In genomic region chr10:67792653-67793052, GRCh38 we compare ENCODE assay signal across 37 cellular contexts. TPM values are rescaled to one million over a fixed set of nuclear protein-coding genes. Genes with fewer than 3 reads are reported as not detected.
"Had no signal": no experiment of that assay in that cellular context is flagged by ENCODE, and none has a peak within 500 bp of the region (broad histone marks: within the 10 kb centered on the region; RNA-seq: fewer than 3 reads in every experiment).

No MANE protein-coding gene starts in this region.

- H3K4me1 ChIP-seq: ascending aorta had no signal

- H3K27me3 Mint-ChIP-seq: activated CD4-positive, alpha-beta memory T cell treated with anti-CD3 and anti-CD28 coated beads, Interleukin-2, amount 10 ng/mL, durations not matched to agents 7 days and 5 days; activated CD4-positive, alpha-beta T cell treated with anti-CD3 and anti-CD28 coated beads for 36 hours; activated CD4-positive, alpha-beta T cell treated with anti-CD3 and anti-CD28 coated beads, Interleukin-2, amount 10 ng/mL, durations not matched to agents 7 days and 5 days; activated CD8-positive, alpha-beta memory T cell treated with anti-CD3 and anti-CD28 coated beads, Interleukin-2, amount 10 ng/mL, durations not matched to agents 7 days and 5 days; activated naive CD4-positive, alpha-beta T cell treated with anti-CD3 and anti-CD28 coated beads, Interleukin-2, amount 10 ng/mL, durations not matched to agents 7 days and 5 days; activated naive CD8-positive, alpha-beta T cell treated with anti-CD3 and anti-CD28 coated beads, Interleukin-2, amount 10 ng/mL, durations not matched to agents 7 days and 5 days; activated T-cell treated with anti-CD3 and anti-CD28 coated beads, Interleukin-2, amount 50 U/mL, for 24 hours; central memory CD8-positive, alpha-beta T cell had no signal

- H3K27ac Mint-ChIP-seq: activated CD4-positive, alpha-beta memory T cell treated with anti-CD3 and anti-CD28 coated beads, Interleukin-2, amount 10 ng/mL, durations not matched to agents 7 days and 5 days; activated CD4-positive, alpha-beta T cell treated with anti-CD3 and anti-CD28 coated beads, Interleukin-2, amount 10 ng/mL, durations not matched to agents 7 days and 5 days; activated CD8-positive, alpha-beta memory T cell treated with anti-CD3 and anti-CD28 coated beads, Interleukin-2, amount 10 ng/mL, durations not matched to agents 7 days and 5 days; activated naive CD4-positive, alpha-beta T cell treated with anti-CD3 and anti-CD28 coated beads, Interleukin-2, amount 10 ng/mL, durations not matched to agents 7 days and 5 days; activated naive CD8-positive, alpha-beta T cell; activated naive CD8-positive, alpha-beta T cell treated with anti-CD3 and anti-CD28 coated beads, Interleukin-2, amount 10 ng/mL, durations not matched to agents 7 days and 5 days; activated T-cell treated with anti-CD3 and anti-CD28 coated beads, Interleukin-2, amount 50 U/mL, for 24 hours; activated T-helper 2 cell treated with anti-CD3 and anti-CD28 coated beads, Interferon-gamma antibody, Interleukin-2, Interleukin-4, amounts not matched to agents 10 μg/mL and 5 μg/mL and 100 μg/mL, durations not matched to agents 14 hours and 24 hours and 36 hours; T-helper 1 cell treated with Interleukin-12 subunit alpha and Interleukin-12 subunit beta and Interleukin-4 antibody, amounts not matched to agents 30 μg/mL and 1 μg/mL, for 36 hours had no signal

- H3K27ac ChIP-seq: ascending aorta, VCaP had no signal

- H3K9me3 ChIP-seq: ascending aorta had no signal

- ATAC-seq: activated CD4-positive, alpha-beta T cell treated with anti-CD3 and anti-CD28 coated beads for 36 hours; activated CD4-positive, CD25-positive, alpha-beta regulatory T cell treated with anti-CD3 and anti-CD28 coated beads, Interleukin-2, amount 50 U/mL, for 24 hours; activated CD8-positive, alpha-beta memory T cell treated with anti-CD3 and anti-CD28 coated beads, Interleukin-2, amount 10 ng/mL, durations not matched to agents 7 days and 5 days; activated naive CD8-positive, alpha-beta T cell treated with anti-CD3 and anti-CD28 coated beads, Interleukin-2, amount 50 U/mL, for 24 hours had no signal

- H3K27me3 ChIP-seq: ascending aorta, cardiac muscle cell had no signal

- H3K36me3 Mint-ChIP-seq: activated naive CD4-positive, alpha-beta T cell treated with anti-CD3 and anti-CD28 coated beads, Interleukin-2, amount 10 ng/mL, durations not matched to agents 7 days and 5 days; activated naive CD4-positive, alpha-beta T cell treated with anti-CD3 and anti-CD28 coated beads, Interleukin-2, amount 50 U/mL, for 24 hours; activated naive CD8-positive, alpha-beta T cell; activated naive CD8-positive, alpha-beta T cell treated with anti-CD3 and anti-CD28 coated beads, Interleukin-2, amount 10 ng/mL, durations not matched to agents 7 days and 5 days; brain had no signal

- H3K4me3 Mint-ChIP-seq: activated CD4-positive, alpha-beta memory T cell treated with anti-CD3 and anti-CD28 coated beads, Interleukin-2, amount 10 ng/mL, durations not matched to agents 7 days and 5 days; activated CD4-positive, alpha-beta T cell treated with anti-CD3 and anti-CD28 coated beads for 36 hours; activated CD4-positive, alpha-beta T cell treated with anti-CD3 and anti-CD28 coated beads, Interleukin-2, amount 10 ng/mL, durations not matched to agents 7 days and 5 days; activated CD8-positive, alpha-beta memory T cell treated with anti-CD3 and anti-CD28 coated beads, Interleukin-2, amount 10 ng/mL, durations not matched to agents 7 days and 5 days; activated naive CD4-positive, alpha-beta T cell treated with anti-CD3 and anti-CD28 coated beads, Interleukin-2, amount 10 ng/mL, durations not matched to agents 7 days and 5 days; activated naive CD4-positive, alpha-beta T cell treated with anti-CD3 and anti-CD28 coated beads, Interleukin-2, amount 50 U/mL, for 24 hours; activated naive CD8-positive, alpha-beta T cell; activated naive CD8-positive, alpha-beta T cell treated with anti-CD3 and anti-CD28 coated beads, Interleukin-2, amount 10 ng/mL, durations not matched to agents 7 days and 5 days; activated naive CD8-positive, alpha-beta T cell treated with anti-CD3 and anti-CD28 coated beads, Interleukin-2, amount 50 U/mL, for 24 hours; activated T-cell treated with anti-CD3 and anti-CD28 coated beads, Interleukin-2, amount 50 U/mL, for 24 hours; brain; central memory CD8-positive, alpha-beta T cell; T-helper 1 cell treated with Interleukin-12 subunit alpha and Interleukin-12 subunit beta and Interleukin-4 antibody, amounts not matched to agents 30 μg/mL and 1 μg/mL, for 36 hours; T-helper 2 cell treated with Interferon-gamma antibody and Interleukin-4, amounts not matched to agents 5 μg/mL and 100 μg/mL, for 36 hours had no signal

- DNase-seq: activated CD4-positive, alpha-beta memory T cell treated with anti-CD3 and anti-CD28 coated beads, Interleukin-2, amount 10 ng/mL, durations not matched to agents 7 days and 5 days; activated CD4-positive, alpha-beta T cell treated with anti-CD3 and anti-CD28 coated beads for 1 hour; activated CD4-positive, alpha-beta T cell treated with anti-CD3 and anti-CD28 coated beads for 36 hours; activated CD4-positive, alpha-beta T cell treated with anti-CD3 and anti-CD28 coated beads for 48 hours; activated CD4-positive, alpha-beta T cell treated with anti-CD3 and anti-CD28 coated beads, Interleukin-2, amount 10 ng/mL, durations not matched to agents 7 days and 5 days; activated CD4-positive, alpha-beta T cell treated with anti-CD3 and anti-CD28 coated beads, Interleukin-2, amount 50 U/mL, for 48 hours; activated CD4-positive, CD25-positive, alpha-beta regulatory T cell; activated CD8-positive, alpha-beta memory T cell treated with anti-CD3 and anti-CD28 coated beads for 24 hours; activated CD8-positive, alpha-beta memory T cell treated with anti-CD3 and anti-CD28 coated beads, Interleukin-2, amount 10 ng/mL, durations not matched to agents 7 days and 5 days; activated CD8-positive, alpha-beta memory T cell treated with anti-CD3 and anti-CD28 coated beads, Interleukin-2, amount 50 U/mL, for 48 hours; activated effector memory CD4-positive, alpha-beta T cell treated with Interleukin-2 at 50 U/mL for 16 hours; activated gamma-delta T cell; activated naive CD4-positive, alpha-beta T cell treated with anti-CD3 and anti-CD28 coated beads, Interleukin-2, amount 10 ng/mL, durations not matched to agents 7 days and 5 days; activated naive CD4-positive, alpha-beta T cell treated with Interleukin-2 at 50 U/mL for 16 hours; activated naive CD8-positive, alpha-beta T cell treated with anti-CD3 and anti-CD28 coated beads, Interleukin-2, amount 10 ng/mL, durations not matched to agents 7 days and 5 days; activated naive CD8-positive, alpha-beta T cell treated with anti-CD3 and anti-CD28 coated beads, Interleukin-2, amount 50 U/mL, for 24 hours; activated T-cell treated with anti-CD3 and anti-CD28 coated beads, Interleukin-2, amount 50 U/mL, for 24 hours; activated T-cell treated with anti-CD3 and anti-CD28 coated beads, Interleukin-2, amount 50 U/mL, for 48 hours; amygdala; anterior cingulate cortex; cerebellar nuclear complex; T-helper 1 cell; T-helper 2 cell; T-helper 9 cell had no signal

- H3K36me3 ChIP-seq: ascending aorta, cardiac muscle cell had no signal

- H3K4me3 ChIP-seq: ascending aorta, cardiac muscle cell had no signal

- FAIRE-seq: bronchial epithelial cell, TTC549 had no signal

- H3K9me3 Mint-ChIP-seq: activated CD4-positive, alpha-beta memory T cell treated with anti-CD3 and anti-CD28 coated beads, Interleukin-2, amount 10 ng/mL, durations not matched to agents 7 days and 5 days; activated CD4-positive, alpha-beta T cell treated with anti-CD3 and anti-CD28 coated beads, Interleukin-2, amount 10 ng/mL, durations not matched to agents 7 days and 5 days; activated naive CD4-positive, alpha-beta T cell treated with anti-CD3 and anti-CD28 coated beads, Interleukin-2, amount 10 ng/mL, durations not matched to agents 7 days and 5 days; activated naive CD4-positive, alpha-beta T cell treated with anti-CD3 and anti-CD28 coated beads, Interleukin-2, amount 50 U/mL, for 24 hours; activated naive CD8-positive, alpha-beta T cell treated with anti-CD3 and anti-CD28 coated beads, Interleukin-2, amount 10 ng/mL, durations not matched to agents 7 days and 5 days; activated naive CD8-positive, alpha-beta T cell treated with anti-CD3 and anti-CD28 coated beads, Interleukin-2, amount 50 U/mL, for 24 hours; activated T-cell treated with anti-CD3 and anti-CD28 coated beads, Interleukin-2, amount 50 U/mL, for 24 hours; activated T-helper 2 cell treated with anti-CD3 and anti-CD28 coated beads, Interferon-gamma antibody, Interleukin-2, Interleukin-4, amounts not matched to agents 10 μg/mL and 5 μg/mL and 100 μg/mL, durations not matched to agents 14 hours and 24 hours and 36 hours; brain; central memory CD8-positive, alpha-beta T cell; T-helper 1 cell treated with Interleukin-12 subunit alpha and Interleukin-12 subunit beta and Interleukin-4 antibody, amounts not matched to agents 30 μg/mL and 1 μg/mL, for 36 hours; T-helper 2 cell treated with Interferon-gamma antibody and Interleukin-4, amounts not matched to agents 5 μg/mL and 100 μg/mL, for 36 hours had no signal

RNA-seq across cellular contexts. Expression of gene DNAJC12, which starts 45.3 kb away (rescaled TPM):
- total RNA-seq: bronchial epithelial cell had no signal
